ENCODE assay signal across 25 cellular contexts in genomic region chr7:33100770-33101169, GRCh38.
"Had no signal": no experiment of that assay in that cellular context is flagged by ENCODE, and none has a peak within 500 bp of the region (broad histone marks: within the 10 kb centered on the region; RNA-seq: fewer than 3 reads in every experiment).

No MANE protein-coding gene starts in this region.

- H3K4me3 ChIP-seq: breast epithelium had no signal

- H3K27me3 Mint-ChIP-seq: activated CD8-positive, alpha-beta T cell treated with anti-CD3 and anti-CD28 coated beads for 36 hours; activated naive CD4-positive, alpha-beta T cell treated with anti-CD3 and anti-CD28 coated beads, Interleukin-2, amount 50 U/mL, for 24 hours; T-cell had no signal

- H3K4me3 Mint-ChIP-seq: activated CD8-positive, alpha-beta T cell treated with anti-CD3 and anti-CD28 coated beads for 36 hours; activated naive CD4-positive, alpha-beta T cell treated with anti-CD3 and anti-CD28 coated beads, Interleukin-2, amount 50 U/mL, for 24 hours; activated T-helper 1 cell treated with anti-CD3 and anti-CD28 coated beads, Interleukin-12 subunit alpha, Interleukin-12 subunit beta, Interleukin-2, Interleukin-4 antibody, amounts not matched to agents 30 ng/mL and 10 ng/mL and 1 ng/mL, durations not matched to agents 14 hours and 24 hours and 36 hours; T-cell had no signal

- H3K4me1 ChIP-seq: breast epithelium had no signal

- DNase-seq: activated CD4-positive, alpha-beta T cell treated with anti-CD3 and anti-CD28 coated beads for 4 hours; activated CD8-positive, alpha-beta memory T cell treated with anti-CD3 and anti-CD28 coated beads, Interleukin-2, amount 50 U/mL, for 4 hours; activated CD8-positive, alpha-beta T cell treated with anti-CD3 and anti-CD28 coated beads for 36 hours; activated effector memory CD4-positive, alpha-beta T cell treated with Interleukin-2 at 50 U/mL for 16 hours; activated naive CD4-positive, alpha-beta T cell; activated T-cell treated with anti-CD3 and anti-CD28 coated beads, Interleukin-2, amount 50 U/mL, for 1 hour; aorta; caudate nucleus; IMR-90; KG1; NCI-H1092; NCI-H1417; NCI-H2029; NCI-H2107; NCI-H2171 treated with DMSO at 0.1 percent for 48 hours; NCI-H226; NCI-H510A; NCI-H526 treated with DMSO at 0.1 percent for 48 hours; NK-92 treated with Interleukin-12 subunit alpha and Interleukin-12 subunit beta, amount 100 ng/mL, for 24 hours; SIG-M5; T-cell had no signal

- H3K9me3 ChIP-seq: breast epithelium had no signal

- H3K9me3 Mint-ChIP-seq: activated CD8-positive, alpha-beta T cell treated with anti-CD3 and anti-CD28 coated beads for 36 hours; activated naive CD4-positive, alpha-beta T cell treated with anti-CD3 and anti-CD28 coated beads, Interleukin-2, amount 50 U/mL, for 24 hours; activated T-helper 1 cell treated with anti-CD3 and anti-CD28 coated beads, Interleukin-12 subunit alpha, Interleukin-12 subunit beta, Interleukin-2, Interleukin-4 antibody, amounts not matched to agents 30 ng/mL and 10 ng/mL and 1 ng/mL, durations not matched to agents 14 hours and 24 hours and 36 hours; T-cell had no signal

- ATAC-seq: activated CD4-positive, CD25-positive, alpha-beta regulatory T cell treated with anti-CD3 and anti-CD28 coated beads, Interleukin-2, amount 50 U/mL, for 24 hours; activated CD8-positive, alpha-beta T cell treated with anti-CD3 and anti-CD28 coated beads for 36 hours; T-cell had no signal

- H3K27ac Mint-ChIP-seq: activated CD8-positive, alpha-beta T cell treated with anti-CD3 and anti-CD28 coated beads for 36 hours; activated naive CD4-positive, alpha-beta T cell treated with anti-CD3 and anti-CD28 coated beads, Interleukin-2, amount 50 U/mL, for 24 hours; activated T-helper 1 cell treated with anti-CD3 and anti-CD28 coated beads, Interleukin-12 subunit alpha, Interleukin-12 subunit beta, Interleukin-2, Interleukin-4 antibody, amounts not matched to agents 30 ng/mL and 10 ng/mL and 1 ng/mL, durations not matched to agents 14 hours and 24 hours and 36 hours had no signal

- H3K36me3 ChIP-seq: breast epithelium had no signal

- H3K27ac ChIP-seq: breast epithelium had no signal

- H3K27me3 ChIP-seq: breast epithelium had no signal
